12 cellular contexts compared by ENCODE assay signal in the genomic region with DNA sequence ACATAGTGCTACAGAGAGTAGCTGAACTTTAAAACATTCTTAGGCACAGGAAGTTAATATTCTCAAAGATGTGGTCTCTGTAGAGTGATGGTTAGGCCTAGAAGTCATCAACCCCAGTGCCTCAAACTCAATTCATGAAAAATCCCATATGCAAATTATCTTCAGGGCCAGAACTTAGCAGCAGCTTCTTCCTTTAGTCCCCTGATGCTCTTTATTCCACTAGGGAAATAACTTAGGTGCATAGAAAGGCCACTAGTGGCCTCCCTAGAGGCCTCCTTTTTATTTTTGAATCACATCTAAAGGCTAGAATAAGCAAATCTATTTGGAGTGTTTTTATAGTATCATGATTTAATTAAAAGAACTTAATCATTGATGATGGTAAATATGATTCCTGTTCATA.
DNase-seq lines count a peak whose midpoint lies in the region; ATAC-seq and TF ChIP-seq lines count a peak whose summit lies in the region.
"Had no signal": no experiment of that assay in that cellular context is flagged by ENCODE, and none has a peak within 500 bp of the region (broad histone marks: within the 10 kb centered on the region; RNA-seq: fewer than 3 reads in every experiment).

No MANE protein-coding gene starts in this region.

- H3K9me2 ChIP-seq in GM23338 (ENCODE audit: insufficient read depth) = no peaks in the 10 kb centered on the region

- peaks cover 21% of the 10 kb centered on the region; the same call in 1 of the 3 replicates for H3K36me3 Mint-ChIP-seq in GM23338 (ENCODE audit: low read depth)

- no peak for DNase-seq in AG09309 (ENCODE audit: low read depth)
- DNase-seq in GM23338 (ENCODE audit: low spot score) = peak; percentile 38
- DNase-seq in RWPE1 (ENCODE audit: low spot score) = peak; percentile 20
- DNase-seq in iPS-NIHi11 (ENCODE audit: low spot score) = peak; percentile 21
- no peak for DNase-seq in activated CD4-positive, alpha-beta T cell treated with anti-CD3 and anti-CD28 coated beads for 1 hour
- DNase-seq in ecto neural progenitor cell (ENCODE audit: low spot score) = no peak
- DNase-seq: cortex of kidney, retina, T-helper 1 cell had no signal

- TF ChIP-seq CTCF in AG09309 (IDR thresholded peaks at IDR 0.05; ENCODE audit: control insufficient read depth, insufficient read depth, low read depth, low read length, missing control alignments) = peak; percentile 44
- TF ChIP-seq CTCF in GM23338 (conservative IDR thresholded peaks at IDR 0.05; ENCODE audit: low read depth in 2 of 2) = peak in 1 of 2 experiments; percentile 62; a peak in 3 of 4 replicates
- peak; percentile 51 for TF ChIP-seq CTCF in RWPE1 (conservative IDR thresholded peaks at IDR 0.05; ENCODE audit: low read depth)

- no peak overlapping the region for H3K4me3 Mint-ChIP-seq in GM23338
- H3K4me3 Mint-ChIP-seq: activated T-helper 1 cell treated with anti-CD3 and anti-CD28 coated beads, Interleukin-12 subunit alpha, Interleukin-12 subunit beta, Interleukin-2, Interleukin-4 antibody, amounts not matched to agents 30 ng/mL and 10 ng/mL and 1 ng/mL, durations not matched to agents 14 hours and 24 hours and 36 hours had no signal

- H3F3A ChIP-seq in GM23338 (replicated peaks; ENCODE audit: low read depth) = no peaks in the 10 kb centered on the region

- CTCF ChIA-PET in RWPE1 (lab: Yijun Ruan, JAX) = interaction anchor here (0.6 to 1.5 kb wide), 12 partner anchors 9 to 1049 kb away, joined by 3 to 5 read pairs (median 3); no protein-coding TSS in a partner anchor

- H3K9me3 Mint-ChIP-seq in GM23338 = peaks cover 18% of the 10 kb centered on the region
- H3K9me3 Mint-ChIP-seq: activated T-helper 1 cell treated with anti-CD3 and anti-CD28 coated beads, Interleukin-12 subunit alpha, Interleukin-12 subunit beta, Interleukin-2, Interleukin-4 antibody, amounts not matched to agents 30 ng/mL and 10 ng/mL and 1 ng/mL, durations not matched to agents 14 hours and 24 hours and 36 hours had no signal

- H3K27ac Mint-ChIP-seq in GM23338 = no peak overlapping the region
- H3K27ac Mint-ChIP-seq: activated T-helper 1 cell treated with anti-CD3 and anti-CD28 coated beads, Interleukin-12 subunit alpha, Interleukin-12 subunit beta, Interleukin-2, Interleukin-4 antibody, amounts not matched to agents 30 ng/mL and 10 ng/mL and 1 ng/mL, durations not matched to agents 14 hours and 24 hours and 36 hours had no signal

- no peaks in the 10 kb centered on the region for H4K20me1 ChIP-seq in GM23338 (replicated peaks; ENCODE audit: insufficient read depth)

- H3K4me3 ChIP-seq in AG09309 (ENCODE audit: control insufficient read depth, low read depth, low read length) (no peak overlapping the region), GM23338 (no peak overlapping the region)

- no peaks in the 10 kb centered on the region for H3K36me3 ChIP-seq in GM23338 (ENCODE audit: insufficient read depth)

- no peaks in the 10 kb centered on the region for H3K4me1 Mint-ChIP-seq in GM23338

- ATAC-seq in GM23338 (peak; percentile 50), GM21515 (IDR thresholded peaks at IDR 0.05; ENCODE audit: unreplicated experiment) (no peak), HG03175 (IDR thresholded peaks at IDR 0.05; ENCODE audit: unreplicated experiment) (no peak)

- H3K27ac ChIP-seq in GM23338 (ENCODE audit: low read depth) = no peak overlapping the region
- no peak overlapping the region for H3K27ac ChIP-seq in RWPE1

- no peaks in the 10 kb centered on the region for H3K27me3 ChIP-seq in GM23338 (ENCODE audit: insufficient read depth)

- H3K79me2 ChIP-seq in GM23338 (replicated peaks; ENCODE audit: insufficient read depth) = no peaks in the 10 kb centered on the region

- no peaks in the 10 kb centered on the region for H3K27me3 Mint-ChIP-seq in GM23338 (ENCODE audit: insufficient read depth, low read depth, poor library complexity)

- H2AFZ ChIP-seq in GM23338 = no peak overlapping the region

- no peak overlapping the region for H3K4me2 ChIP-seq in GM23338

- H3K4me1 ChIP-seq in GM23338 (ENCODE audit: insufficient read depth) = no peaks in the 10 kb centered on the region

- POLR2A ChIA-PET in RWPE1 (lab: Yijun Ruan, JAX; ENCODE audit: low non-redundant PET) = no interaction called here

TF ChIP-seq in GM23338, 12 proteins besides CTCF, POLR2A, EP300 and RAD21 (continues in another document):
- no peak for TF ChIP-seq CREB1 (CRISPR knock-in tag; IDR thresholded peaks at IDR 0.05; ENCODE audit: low read depth)
- TF ChIP-seq ZNF331 (CRISPR knock-in tag; IDR thresholded peaks at IDR 0.05; ENCODE audit: low read depth) = no peak
- no peak for TF ChIP-seq EZH2phosphoT487 (IDR thresholded peaks at IDR 0.05; ENCODE audit: unreplicated experiment)
- TF ChIP-seq, protein P1, sequence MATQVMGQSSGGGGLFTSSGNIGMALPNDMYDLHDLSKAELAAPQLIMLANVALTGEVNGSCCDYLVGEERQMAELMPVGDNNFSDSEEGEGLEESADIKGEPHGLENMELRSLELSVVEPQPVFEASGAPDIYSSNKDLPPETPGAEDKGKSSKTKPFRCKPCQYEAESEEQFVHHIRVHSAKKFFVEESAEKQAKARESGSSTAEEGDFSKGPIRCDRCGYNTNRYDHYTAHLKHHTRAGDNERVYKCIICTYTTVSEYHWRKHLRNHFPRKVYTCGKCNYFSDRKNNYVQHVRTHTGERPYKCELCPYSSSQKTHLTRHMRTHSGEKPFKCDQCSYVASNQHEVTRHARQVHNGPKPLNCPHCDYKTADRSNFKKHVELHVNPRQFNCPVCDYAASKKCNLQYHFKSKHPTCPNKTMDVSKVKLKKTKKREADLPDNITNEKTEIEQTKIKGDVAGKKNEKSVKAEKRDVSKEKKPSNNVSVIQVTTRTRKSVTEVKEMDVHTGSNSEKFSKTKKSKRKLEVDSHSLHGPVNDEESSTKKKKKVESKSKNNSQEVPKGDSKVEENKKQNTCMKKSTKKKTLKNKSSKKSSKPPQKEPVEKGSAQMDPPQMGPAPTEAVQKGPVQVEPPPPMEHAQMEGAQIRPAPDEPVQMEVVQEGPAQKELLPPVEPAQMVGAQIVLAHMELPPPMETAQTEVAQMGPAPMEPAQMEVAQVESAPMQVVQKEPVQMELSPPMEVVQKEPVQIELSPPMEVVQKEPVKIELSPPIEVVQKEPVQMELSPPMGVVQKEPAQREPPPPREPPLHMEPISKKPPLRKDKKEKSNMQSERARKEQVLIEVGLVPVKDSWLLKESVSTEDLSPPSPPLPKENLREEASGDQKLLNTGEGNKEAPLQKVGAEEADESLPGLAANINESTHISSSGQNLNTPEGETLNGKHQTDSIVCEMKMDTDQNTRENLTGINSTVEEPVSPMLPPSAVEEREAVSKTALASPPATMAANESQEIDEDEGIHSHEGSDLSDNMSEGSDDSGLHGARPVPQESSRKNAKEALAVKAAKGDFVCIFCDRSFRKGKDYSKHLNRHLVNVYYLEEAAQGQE (IDR thresholded peaks at IDR 0.05; ENCODE audit: unreplicated experiment) = no peak
- TF ChIP-seq NANOG (IDR thresholded peaks at IDR 0.05; ENCODE audit: borderline replicate concordance) = no peak
- no peak for TF ChIP-seq EZH2 (IDR thresholded peaks at IDR 0.05; ENCODE audit: low read depth, unreplicated experiment)
- no peak for TF ChIP-seq POLR2AphosphoS5 (IDR thresholded peaks at IDR 0.05; ENCODE audit: low read depth)

Comparison
In these comparisons a context has a peak if more than half of its experiments do, and no peak if none do; other contexts are left out.
1. DNase-seq: peak in GM23338 (single experiment), RWPE1 (single experiment) and iPS-NIHi11 (single experiment); none in AG09309 (single experiment), activated CD4-positive, alpha-beta T cell treated with anti-CD3 and anti-CD28 coated beads for 1 hour (single experiment) and ecto neural progenitor cell (single experiment).